Comparison of ENCODE assay signal across 1 cellular context in the genomic region with DNA sequence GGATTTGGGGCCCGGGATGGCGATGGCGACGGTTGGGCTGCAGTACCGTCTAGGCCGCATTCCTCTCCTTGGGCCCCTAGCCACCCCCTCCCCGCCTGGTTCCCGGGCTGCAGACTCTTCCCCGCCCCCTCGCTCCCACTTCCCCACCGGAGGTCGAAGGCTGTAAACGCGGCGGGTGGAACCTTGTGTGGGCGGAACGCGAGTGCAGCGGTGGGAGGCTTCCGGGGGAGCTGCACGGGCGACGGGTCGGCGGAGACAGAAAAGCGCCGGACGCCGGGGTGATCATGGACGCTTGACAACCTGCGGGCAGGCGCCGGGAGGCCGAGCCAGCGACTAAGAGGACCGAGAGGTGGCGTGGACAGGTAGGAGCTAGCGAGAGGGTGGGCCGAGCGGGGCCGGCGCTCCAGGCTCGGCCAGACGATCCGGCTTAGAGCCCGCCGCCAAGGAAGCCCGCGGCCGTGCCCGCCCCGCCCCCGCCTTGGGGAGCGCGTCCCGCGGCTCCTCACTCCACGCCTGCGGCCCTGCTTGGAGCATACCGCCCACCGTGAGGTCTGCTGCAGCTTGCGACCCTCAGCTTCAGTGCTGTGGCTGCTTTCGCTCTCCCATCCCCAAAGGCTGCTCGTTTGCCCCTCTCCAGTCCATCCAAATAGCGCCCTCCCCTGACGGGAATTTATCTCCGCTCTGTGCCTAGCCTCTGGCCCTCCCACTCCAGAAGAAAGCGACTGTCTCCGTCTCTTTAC.
TF ChIP-seq lines count a peak whose summit lies in the region.

A gene (plus strand): TSS at position 269 of the 740 bp plus-strand sequence. CDS start 2,126 bp downstream, outside the sequence.

TF ChIP-seq in HepG2, 621 proteins besides CTCF, POLR2A, EP300 and RAD21 (continued from another document and continues in another):
- TF ChIP-seq, protein P1, sequence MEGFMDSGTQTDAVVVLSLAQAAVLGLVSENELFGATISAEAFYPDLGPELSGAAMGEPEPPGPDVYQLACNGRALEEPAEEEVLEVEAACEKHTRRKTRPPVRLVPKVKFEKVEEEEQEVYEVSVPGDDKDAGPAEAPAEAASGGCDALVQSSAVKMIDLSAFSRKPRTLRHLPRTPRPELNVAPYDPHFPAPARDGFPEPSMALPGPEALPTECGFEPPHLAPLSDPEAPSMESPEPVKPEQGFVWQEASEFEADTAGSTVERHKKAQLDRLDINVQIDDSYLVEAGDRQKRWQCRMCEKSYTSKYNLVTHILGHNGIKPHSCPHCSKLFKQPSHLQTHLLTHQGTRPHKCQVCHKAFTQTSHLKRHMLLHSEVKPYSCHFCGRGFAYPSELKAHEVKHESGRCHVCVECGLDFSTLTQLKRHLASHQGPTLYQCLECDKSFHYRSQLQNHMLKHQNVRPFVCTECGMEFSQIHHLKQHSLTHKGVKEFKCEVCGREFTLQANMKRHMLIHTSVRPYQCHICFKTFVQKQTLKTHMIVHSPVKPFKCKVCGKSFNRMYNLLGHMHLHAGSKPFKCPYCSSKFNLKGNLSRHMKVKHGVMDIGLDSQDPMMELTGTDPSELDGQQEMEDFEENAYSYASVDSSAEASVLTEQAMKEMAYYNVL (CRISPR knock-in tag; IDR thresholded peaks at IDR 0.05; ENCODE audit: borderline replicate concordance), result peak; percentile 89; the same call in 1 of the 2 replicates
- TF ChIP-seq ZSCAN21 (CRISPR knock-in tag; IDR thresholded peaks at IDR 0.05; ENCODE audit: borderline replicate concordance) (peak; percentile 97), HES4 (CRISPR knock-in tag; IDR thresholded peaks at IDR 0.05; ENCODE audit: borderline replicate concordance) (peak; percentile 73; the same call in 1 of the 2 replicates), GPN1 (CRISPR knock-in tag; IDR thresholded peaks at IDR 0.05; ENCODE audit: borderline replicate concordance) (peak; percentile 27; the same call in 1 of the 2 replicates), ARNT (IDR thresholded peaks at IDR 0.05) (no peak), SP140L (CRISPR knock-in tag; IDR thresholded peaks at IDR 0.05; ENCODE audit: borderline replicate concordance) (peak; percentile 75; the same call in 1 of the 2 replicates), ZKSCAN5 (CRISPR knock-in tag; IDR thresholded peaks at IDR 0.05) (peak; percentile 64; the same call in 1 of the 2 replicates), DPF2 (CRISPR knock-in tag; IDR thresholded peaks at IDR 0.05; ENCODE audit: borderline replicate concordance, low read depth) (peak; percentile 62; the same call in 1 of the 2 replicates), SOX5 (CRISPR knock-in tag; IDR thresholded peaks at IDR 0.05; ENCODE audit: borderline replicate concordance) (peak; percentile 46; the same call in 1 of the 2 replicates), ZNF451 (CRISPR knock-in tag; IDR thresholded peaks at IDR 0.05) (peak; percentile 94), ZNF891 (CRISPR knock-in tag; IDR thresholded peaks at IDR 0.05) (peak; percentile 99), ZNF562 (CRISPR knock-in tag; IDR thresholded peaks at IDR 0.05; ENCODE audit: borderline replicate concordance) (no peak), NFIB (CRISPR knock-in tag; IDR thresholded peaks at IDR 0.05; ENCODE audit: borderline replicate concordance) (no peak), RFXANK (CRISPR knock-in tag; IDR thresholded peaks at IDR 0.05) (peak; percentile 93; the same call in 1 of the 2 replicates), SMARCE1 (IDR thresholded peaks at IDR 0.05; ENCODE audit: borderline replicate concordance) (no peak), MAFF (IDR thresholded peaks at IDR 0.05; ENCODE audit: low read depth, low read length) (no peak; the same call in 1 of the 2 replicates), RARA (CRISPR knock-in tag; IDR thresholded peaks at IDR 0.05) (peak; percentile 46), ZNF205 (CRISPR knock-in tag; IDR thresholded peaks at IDR 0.05) (peak; percentile 98), ZNF839 (CRISPR knock-in tag; IDR thresholded peaks at IDR 0.05; ENCODE audit: borderline replicate concordance) (peak; percentile 96), PAWR (CRISPR knock-in tag; IDR thresholded peaks at IDR 0.05; ENCODE audit: borderline replicate concordance) (0 out of 2 replicates have a peak, but pooled peaks have one; percentile 92), REXO4 (CRISPR knock-in tag; IDR thresholded peaks at IDR 0.05; ENCODE audit: borderline replicate concordance) (peak; percentile 65; the same call in 1 of the 2 replicates), NFE2L2 (IDR thresholded peaks at IDR 0.05; ENCODE audit: low read length) (0 out of 2 replicates have a peak, but pooled peaks have one; percentile 26), ZNF350 (CRISPR knock-in tag; IDR thresholded peaks at IDR 0.05; ENCODE audit: borderline replicate concordance, low read depth) (peak; percentile 98), SP5 (CRISPR knock-in tag; IDR thresholded peaks at IDR 0.05; ENCODE audit: borderline replicate concordance, low read depth) (peak; percentile 83)
- TF ChIP-seq, protein P2, sequence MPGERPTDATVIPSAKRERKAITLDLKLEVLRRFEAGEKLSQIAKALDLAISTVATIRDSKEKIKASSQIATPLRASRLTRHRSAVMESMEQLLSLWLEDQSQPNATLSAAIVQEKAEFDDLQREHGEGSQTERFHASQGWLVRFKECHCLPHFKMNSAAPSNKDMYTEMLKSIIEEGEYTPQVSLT (CRISPR knock-in tag; IDR thresholded peaks at IDR 0.05; ENCODE audit: borderline replicate concordance, low read depth), result peak; percentile 75; the same call in 1 of the 2 replicates
- TF ChIP-seq, protein P3, sequence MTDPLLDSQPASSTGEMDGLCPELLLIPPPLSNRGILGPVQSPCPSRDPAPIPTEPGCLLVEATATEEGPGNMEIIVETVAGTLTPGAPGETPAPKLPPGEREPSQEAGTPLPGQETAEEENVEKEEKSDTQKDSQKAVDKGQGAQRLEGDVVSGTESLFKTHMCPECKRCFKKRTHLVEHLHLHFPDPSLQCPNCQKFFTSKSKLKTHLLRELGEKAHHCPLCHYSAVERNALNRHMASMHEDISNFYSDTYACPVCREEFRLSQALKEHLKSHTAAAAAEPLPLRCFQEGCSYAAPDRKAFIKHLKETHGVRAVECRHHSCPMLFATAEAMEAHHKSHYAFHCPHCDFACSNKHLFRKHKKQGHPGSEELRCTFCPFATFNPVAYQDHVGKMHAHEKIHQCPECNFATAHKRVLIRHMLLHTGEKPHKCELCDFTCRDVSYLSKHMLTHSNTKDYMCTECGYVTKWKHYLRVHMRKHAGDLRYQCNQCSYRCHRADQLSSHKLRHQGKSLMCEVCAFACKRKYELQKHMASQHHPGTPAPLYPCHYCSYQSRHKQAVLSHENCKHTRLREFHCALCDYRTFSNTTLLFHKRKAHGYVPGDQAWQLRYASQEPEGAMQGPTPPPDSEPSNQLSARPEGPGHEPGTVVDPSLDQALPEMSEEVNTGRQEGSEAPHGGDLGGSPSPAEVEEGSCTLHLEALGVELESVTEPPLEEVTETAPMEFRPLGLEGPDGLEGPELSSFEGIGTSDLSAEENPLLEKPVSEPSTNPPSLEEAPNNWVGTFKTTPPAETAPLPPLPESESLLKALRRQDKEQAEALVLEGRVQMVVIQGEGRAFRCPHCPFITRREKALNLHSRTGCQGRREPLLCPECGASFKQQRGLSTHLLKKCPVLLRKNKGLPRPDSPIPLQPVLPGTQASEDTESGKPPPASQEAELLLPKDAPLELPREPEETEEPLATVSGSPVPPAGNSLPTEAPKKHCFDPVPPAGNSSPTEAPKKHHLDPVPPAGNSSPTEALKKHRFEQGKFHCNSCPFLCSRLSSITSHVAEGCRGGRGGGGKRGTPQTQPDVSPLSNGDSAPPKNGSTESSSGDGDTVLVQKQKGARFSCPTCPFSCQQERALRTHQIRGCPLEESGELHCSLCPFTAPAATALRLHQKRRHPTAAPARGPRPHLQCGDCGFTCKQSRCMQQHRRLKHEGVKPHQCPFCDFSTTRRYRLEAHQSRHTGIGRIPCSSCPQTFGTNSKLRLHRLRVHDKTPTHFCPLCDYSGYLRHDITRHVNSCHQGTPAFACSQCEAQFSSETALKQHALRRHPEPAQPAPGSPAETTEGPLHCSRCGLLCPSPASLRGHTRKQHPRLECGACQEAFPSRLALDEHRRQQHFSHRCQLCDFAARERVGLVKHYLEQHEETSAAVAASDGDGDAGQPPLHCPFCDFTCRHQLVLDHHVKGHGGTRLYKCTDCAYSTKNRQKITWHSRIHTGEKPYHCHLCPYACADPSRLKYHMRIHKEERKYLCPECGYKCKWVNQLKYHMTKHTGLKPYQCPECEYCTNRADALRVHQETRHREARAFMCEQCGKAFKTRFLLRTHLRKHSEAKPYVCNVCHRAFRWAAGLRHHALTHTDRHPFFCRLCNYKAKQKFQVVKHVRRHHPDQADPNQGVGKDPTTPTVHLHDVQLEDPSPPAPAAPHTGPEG (CRISPR knock-in tag; IDR thresholded peaks at IDR 0.05), result peak; percentile 93
- TF ChIP-seq, protein P4, sequence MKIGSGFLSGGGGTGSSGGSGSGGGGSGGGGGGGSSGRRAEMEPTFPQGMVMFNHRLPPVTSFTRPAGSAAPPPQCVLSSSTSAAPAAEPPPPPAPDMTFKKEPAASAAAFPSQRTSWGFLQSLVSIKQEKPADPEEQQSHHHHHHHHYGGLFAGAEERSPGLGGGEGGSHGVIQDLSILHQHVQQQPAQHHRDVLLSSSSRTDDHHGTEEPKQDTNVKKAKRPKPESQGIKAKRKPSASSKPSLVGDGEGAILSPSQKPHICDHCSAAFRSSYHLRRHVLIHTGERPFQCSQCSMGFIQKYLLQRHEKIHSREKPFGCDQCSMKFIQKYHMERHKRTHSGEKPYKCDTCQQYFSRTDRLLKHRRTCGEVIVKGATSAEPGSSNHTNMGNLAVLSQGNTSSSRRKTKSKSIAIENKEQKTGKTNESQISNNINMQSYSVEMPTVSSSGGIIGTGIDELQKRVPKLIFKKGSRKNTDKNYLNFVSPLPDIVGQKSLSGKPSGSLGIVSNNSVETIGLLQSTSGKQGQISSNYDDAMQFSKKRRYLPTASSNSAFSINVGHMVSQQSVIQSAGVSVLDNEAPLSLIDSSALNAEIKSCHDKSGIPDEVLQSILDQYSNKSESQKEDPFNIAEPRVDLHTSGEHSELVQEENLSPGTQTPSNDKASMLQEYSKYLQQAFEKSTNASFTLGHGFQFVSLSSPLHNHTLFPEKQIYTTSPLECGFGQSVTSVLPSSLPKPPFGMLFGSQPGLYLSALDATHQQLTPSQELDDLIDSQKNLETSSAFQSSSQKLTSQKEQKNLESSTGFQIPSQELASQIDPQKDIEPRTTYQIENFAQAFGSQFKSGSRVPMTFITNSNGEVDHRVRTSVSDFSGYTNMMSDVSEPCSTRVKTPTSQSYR (CRISPR knock-in tag; IDR thresholded peaks at IDR 0.05; ENCODE audit: borderline replicate concordance), result peak; percentile 88
- TF ChIP-seq, protein P5, sequence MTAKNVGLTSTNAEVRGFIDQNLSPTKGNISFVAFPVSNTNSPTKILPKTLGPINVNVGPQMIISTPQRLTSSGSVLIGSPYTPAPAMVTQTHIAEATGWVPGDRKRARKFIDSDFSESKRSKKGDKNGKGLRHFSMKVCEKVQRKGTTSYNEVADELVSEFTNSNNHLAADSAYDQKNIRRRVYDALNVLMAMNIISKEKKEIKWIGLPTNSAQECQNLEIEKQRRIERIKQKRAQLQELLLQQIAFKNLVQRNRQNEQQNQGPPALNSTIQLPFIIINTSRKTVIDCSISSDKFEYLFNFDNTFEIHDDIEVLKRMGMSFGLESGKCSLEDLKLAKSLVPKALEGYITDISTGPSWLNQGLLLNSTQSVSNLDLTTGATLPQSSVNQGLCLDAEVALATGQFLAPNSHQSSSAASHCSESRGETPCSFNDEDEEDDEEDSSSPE (CRISPR knock-in tag; IDR thresholded peaks at IDR 0.05), result peak; percentile 80
- TF ChIP-seq, protein P6, sequence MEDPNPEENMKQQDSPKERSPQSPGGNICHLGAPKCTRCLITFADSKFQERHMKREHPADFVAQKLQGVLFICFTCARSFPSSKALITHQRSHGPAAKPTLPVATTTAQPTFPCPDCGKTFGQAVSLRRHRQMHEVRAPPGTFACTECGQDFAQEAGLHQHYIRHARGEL (CRISPR knock-in tag; IDR thresholded peaks at IDR 0.05), result no peak
- TF ChIP-seq, protein P7, sequence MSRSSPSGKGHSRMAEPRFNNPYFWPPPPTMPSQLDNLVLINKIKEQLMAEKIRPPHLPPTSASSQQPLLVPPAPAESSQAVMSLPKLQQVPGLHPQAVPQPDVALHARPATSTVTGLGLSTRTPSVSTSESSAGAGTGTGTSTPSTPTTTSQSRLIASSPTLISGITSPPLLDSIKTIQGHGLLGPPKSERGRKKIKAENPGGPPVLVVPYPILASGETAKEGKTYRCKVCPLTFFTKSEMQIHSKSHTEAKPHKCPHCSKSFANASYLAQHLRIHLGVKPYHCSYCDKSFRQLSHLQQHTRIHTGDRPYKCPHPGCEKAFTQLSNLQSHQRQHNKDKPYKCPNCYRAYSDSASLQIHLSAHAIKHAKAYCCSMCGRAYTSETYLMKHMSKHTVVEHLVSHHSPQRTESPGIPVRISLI (CRISPR knock-in tag; IDR thresholded peaks at IDR 0.05; ENCODE audit: borderline replicate concordance), result peak; percentile 77; the same call in 1 of the 2 replicates
- TF ChIP-seq, protein P8, sequence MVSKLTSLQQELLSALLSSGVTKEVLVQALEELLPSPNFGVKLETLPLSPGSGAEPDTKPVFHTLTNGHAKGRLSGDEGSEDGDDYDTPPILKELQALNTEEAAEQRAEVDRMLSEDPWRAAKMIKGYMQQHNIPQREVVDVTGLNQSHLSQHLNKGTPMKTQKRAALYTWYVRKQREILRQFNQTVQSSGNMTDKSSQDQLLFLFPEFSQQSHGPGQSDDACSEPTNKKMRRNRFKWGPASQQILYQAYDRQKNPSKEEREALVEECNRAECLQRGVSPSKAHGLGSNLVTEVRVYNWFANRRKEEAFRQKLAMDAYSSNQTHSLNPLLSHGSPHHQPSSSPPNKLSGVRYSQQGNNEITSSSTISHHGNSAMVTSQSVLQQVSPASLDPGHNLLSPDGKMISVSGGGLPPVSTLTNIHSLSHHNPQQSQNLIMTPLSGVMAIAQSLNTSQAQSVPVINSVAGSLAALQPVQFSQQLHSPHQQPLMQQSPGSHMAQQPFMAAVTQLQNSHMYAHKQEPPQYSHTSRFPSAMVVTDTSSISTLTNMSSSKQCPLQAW (CRISPR knock-in tag; IDR thresholded peaks at IDR 0.05), result peak; percentile 78
- TF ChIP-seq, protein P9, sequence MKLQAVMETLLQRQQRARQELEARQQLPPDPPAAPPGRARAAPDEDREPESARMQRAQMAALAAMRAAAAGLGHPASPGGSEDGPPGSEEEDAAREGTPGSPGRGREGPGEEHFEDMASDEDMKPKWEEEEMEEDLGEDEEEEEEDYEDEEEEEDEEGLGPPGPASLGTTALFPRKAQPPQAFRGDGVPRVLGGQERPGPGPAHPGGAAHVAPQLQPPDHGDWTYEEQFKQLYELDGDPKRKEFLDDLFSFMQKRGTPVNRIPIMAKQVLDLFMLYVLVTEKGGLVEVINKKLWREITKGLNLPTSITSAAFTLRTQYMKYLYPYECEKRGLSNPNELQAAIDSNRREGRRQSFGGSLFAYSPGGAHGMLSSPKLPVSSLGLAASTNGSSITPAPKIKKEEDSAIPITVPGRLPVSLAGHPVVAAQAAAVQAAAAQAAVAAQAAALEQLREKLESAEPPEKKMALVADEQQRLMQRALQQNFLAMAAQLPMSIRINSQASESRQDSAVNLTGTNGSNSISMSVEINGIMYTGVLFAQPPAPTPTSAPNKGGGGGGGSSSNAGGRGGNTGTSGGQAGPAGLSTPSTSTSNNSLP (IDR thresholded peaks at IDR 0.05; ENCODE audit: low read depth, low read length), result no peak
